Comparison of ENCODE assay signal across 14 cellular contexts in the genomic region with DNA sequence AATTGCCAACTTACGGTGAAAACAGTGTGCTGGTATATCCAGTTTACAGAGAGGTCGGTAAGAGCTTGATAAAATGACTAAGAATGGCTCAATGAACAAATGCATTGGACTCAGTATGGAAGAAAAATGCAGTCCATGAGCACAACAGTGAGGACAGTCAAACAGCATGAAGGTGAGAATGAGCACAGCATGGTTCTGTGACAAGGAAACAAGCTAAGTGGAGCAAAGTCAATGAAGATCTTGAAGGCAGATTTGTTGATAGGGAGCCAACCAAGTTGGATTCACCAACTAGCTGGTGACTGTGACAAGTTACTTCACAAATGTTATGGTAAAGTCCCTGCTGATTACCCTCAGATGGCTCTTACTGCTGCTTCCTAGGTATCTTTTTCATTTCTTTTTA.
DNase-seq lines count a peak whose midpoint lies in the region; ATAC-seq and TF ChIP-seq lines count a peak whose summit lies in the region.
"Had no signal": no experiment of that assay in that cellular context is flagged by ENCODE, and none has a peak within 500 bp of the region (broad histone marks: within the 10 kb centered on the region; RNA-seq: fewer than 3 reads in every experiment).

No MANE protein-coding gene starts in this region.

- ATAC-seq in T-helper 17 cell: no peak
- no peak for ATAC-seq in stimulated activated memory B cell treated with anti-CD40 and anti-IgM and Interleukin-4, amounts not matched to agents 10 μg/mL and 1 μg/mL and 100 μg/mL, for 72 hours

- DNase-seq in T-helper 17 cell (no peak), cerebellar cortex (ENCODE audit: low spot score) (peak; percentile 16), iPS-NIHi11 (ENCODE audit: low spot score) (peak; percentile 10), GM10266 (ENCODE audit: extremely low spot score) (no peak), type B pancreatic cell (ENCODE audit: extremely low spot score, unreplicated experiment) (no peak)
- DNase-seq in stimulated activated CD4-positive, alpha-beta T cell treated with anti-CD3 and anti-CD28 coated beads, Interleukin-15, amount 100 ng/mL, for 24 hours: no peak
- DNase-seq: C1 segment of cervical spinal cord; Calu3; CD4-positive, alpha-beta T cell; DMS 273 treated with DMSO at 0.1 percent for 48 hours; GOT3 had no signal

- H3K27me3 Mint-ChIP-seq in T-helper 17 cell (no peaks in the 10 kb centered on the region), type B pancreatic cell (no peaks in the 10 kb centered on the region)
- H3K27me3 Mint-ChIP-seq in stimulated activated memory B cell treated with anti-CD40 and anti-IgM and Interleukin-4, amounts not matched to agents 10 μg/mL and 1 μg/mL and 100 μg/mL, for 72 hours: no peaks in the 10 kb centered on the region
- H3K27me3 Mint-ChIP-seq: B cell; CD4-positive, alpha-beta T cell had no signal

- TF ChIP-seq CTCF in GM10266 (IDR thresholded peaks at IDR 0.05; ENCODE audit: control insufficient read depth, insufficient read depth, low read depth, missing control alignments) (no peak), type B pancreatic cell (conservative IDR thresholded peaks at IDR 0.05) (no peak)

- H3K36me3 Mint-ChIP-seq in T-helper 17 cell (ENCODE audit: low read depth) (peaks cover 2% of the 10 kb centered on the region), type B pancreatic cell (peaks cover 16% of the 10 kb centered on the region)
- H3K36me3 Mint-ChIP-seq in stimulated activated memory B cell treated with anti-CD40 and anti-IgM and Interleukin-4, amounts not matched to agents 10 μg/mL and 1 μg/mL and 100 μg/mL, for 72 hours: peaks cover 29% of the 10 kb centered on the region

- H3K9me3 Mint-ChIP-seq in stimulated activated memory B cell treated with anti-CD40 and anti-IgM and Interleukin-4, amounts not matched to agents 10 μg/mL and 1 μg/mL and 100 μg/mL, for 72 hours: no peaks in the 10 kb centered on the region
- H3K9me3 Mint-ChIP-seq in type B pancreatic cell: peaks cover 3% of the 10 kb centered on the region
- H3K9me3 Mint-ChIP-seq: CD4-positive, alpha-beta T cell had no signal

- H3K4me3 Mint-ChIP-seq in T-helper 17 cell (no peak overlapping the region), type B pancreatic cell (no peak overlapping the region)
- H3K4me3 Mint-ChIP-seq in stimulated activated memory B cell treated with anti-CD40 and anti-IgM and Interleukin-4, amounts not matched to agents 10 μg/mL and 1 μg/mL and 100 μg/mL, for 72 hours: no peak overlapping the region
- H3K4me3 Mint-ChIP-seq: B cell; CD4-positive, alpha-beta T cell had no signal

- peak overlapping the region; percentile 54 for H3K27ac Mint-ChIP-seq in T-helper 17 cell
- peak overlapping the region; percentile 20 for H3K27ac Mint-ChIP-seq in stimulated activated memory B cell treated with anti-CD40 and anti-IgM and Interleukin-4, amounts not matched to agents 10 μg/mL and 1 μg/mL and 100 μg/mL, for 72 hours
- no peak overlapping the region for H3K27ac Mint-ChIP-seq in type B pancreatic cell
- H3K27ac Mint-ChIP-seq: B cell; CD4-positive, alpha-beta T cell had no signal

- no peaks in the 10 kb centered on the region for H3K9me3 ChIP-seq in T-helper 17 cell (ENCODE audit: control insufficient read depth, low read length, poor library complexity, severe bottlenecking)
- H3K9me3 ChIP-seq: HAP-1 had no signal

- H3K4me1 Mint-ChIP-seq in T-helper 17 cell (peaks cover 21% of the 10 kb centered on the region), type B pancreatic cell (ENCODE audit: unreplicated experiment) (peaks cover 9% of the 10 kb centered on the region)
- H3K4me1 Mint-ChIP-seq in stimulated activated memory B cell treated with anti-CD40 and anti-IgM and Interleukin-4, amounts not matched to agents 10 μg/mL and 1 μg/mL and 100 μg/mL, for 72 hours: peaks cover 22% of the 10 kb centered on the region

Comparison
In these comparisons a context has a peak if more than half of its experiments do, and no peak if none do; other contexts are left out.
1. DNase-seq: peak in cerebellar cortex (single experiment) and iPS-NIHi11 (single experiment); none in T-helper 17 cell (0 of 3), stimulated activated CD4-positive, alpha-beta T cell treated with anti-CD3 and anti-CD28 coated beads, Interleukin-15, amount 100 ng/mL, for 24 hours (single experiment), GM10266 (single experiment) and type B pancreatic cell (single experiment).